1 cellular context compared by ENCODE assay signal in the genomic region with DNA sequence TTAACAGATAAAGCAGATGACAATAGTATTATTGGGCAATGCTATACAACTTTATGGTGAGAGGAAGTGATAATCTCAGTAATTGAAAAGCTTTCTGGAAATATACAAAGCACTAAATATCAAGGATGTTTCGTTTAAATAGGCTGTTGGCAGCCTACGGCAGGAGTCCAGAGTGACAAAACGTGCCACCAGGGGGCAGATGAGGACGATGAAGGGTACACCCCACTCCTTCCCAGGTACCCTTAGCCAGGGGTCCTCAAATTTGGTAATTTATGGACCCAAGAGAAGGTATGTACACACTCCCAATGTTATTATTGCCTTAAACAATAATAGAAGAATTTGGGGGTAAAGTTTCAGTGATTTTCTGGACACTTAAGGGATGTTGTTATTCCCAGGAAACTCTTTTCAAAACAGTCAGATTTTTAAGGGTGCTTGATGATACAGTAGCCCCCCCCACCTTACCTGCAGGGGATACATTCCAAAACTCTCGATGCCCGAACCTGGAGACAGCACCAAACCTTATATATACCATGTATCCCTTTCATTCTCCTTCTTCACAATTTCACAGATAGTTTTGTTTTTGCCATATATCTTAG.
TF ChIP-seq lines count a peak whose summit lies in the region.

No MANE protein-coding gene starts in this region.

TF ChIP-seq in GM23338, 12 proteins besides CTCF, POLR2A, EP300 and RAD21 (continued from another document):
- TF ChIP-seq, protein P1, sequence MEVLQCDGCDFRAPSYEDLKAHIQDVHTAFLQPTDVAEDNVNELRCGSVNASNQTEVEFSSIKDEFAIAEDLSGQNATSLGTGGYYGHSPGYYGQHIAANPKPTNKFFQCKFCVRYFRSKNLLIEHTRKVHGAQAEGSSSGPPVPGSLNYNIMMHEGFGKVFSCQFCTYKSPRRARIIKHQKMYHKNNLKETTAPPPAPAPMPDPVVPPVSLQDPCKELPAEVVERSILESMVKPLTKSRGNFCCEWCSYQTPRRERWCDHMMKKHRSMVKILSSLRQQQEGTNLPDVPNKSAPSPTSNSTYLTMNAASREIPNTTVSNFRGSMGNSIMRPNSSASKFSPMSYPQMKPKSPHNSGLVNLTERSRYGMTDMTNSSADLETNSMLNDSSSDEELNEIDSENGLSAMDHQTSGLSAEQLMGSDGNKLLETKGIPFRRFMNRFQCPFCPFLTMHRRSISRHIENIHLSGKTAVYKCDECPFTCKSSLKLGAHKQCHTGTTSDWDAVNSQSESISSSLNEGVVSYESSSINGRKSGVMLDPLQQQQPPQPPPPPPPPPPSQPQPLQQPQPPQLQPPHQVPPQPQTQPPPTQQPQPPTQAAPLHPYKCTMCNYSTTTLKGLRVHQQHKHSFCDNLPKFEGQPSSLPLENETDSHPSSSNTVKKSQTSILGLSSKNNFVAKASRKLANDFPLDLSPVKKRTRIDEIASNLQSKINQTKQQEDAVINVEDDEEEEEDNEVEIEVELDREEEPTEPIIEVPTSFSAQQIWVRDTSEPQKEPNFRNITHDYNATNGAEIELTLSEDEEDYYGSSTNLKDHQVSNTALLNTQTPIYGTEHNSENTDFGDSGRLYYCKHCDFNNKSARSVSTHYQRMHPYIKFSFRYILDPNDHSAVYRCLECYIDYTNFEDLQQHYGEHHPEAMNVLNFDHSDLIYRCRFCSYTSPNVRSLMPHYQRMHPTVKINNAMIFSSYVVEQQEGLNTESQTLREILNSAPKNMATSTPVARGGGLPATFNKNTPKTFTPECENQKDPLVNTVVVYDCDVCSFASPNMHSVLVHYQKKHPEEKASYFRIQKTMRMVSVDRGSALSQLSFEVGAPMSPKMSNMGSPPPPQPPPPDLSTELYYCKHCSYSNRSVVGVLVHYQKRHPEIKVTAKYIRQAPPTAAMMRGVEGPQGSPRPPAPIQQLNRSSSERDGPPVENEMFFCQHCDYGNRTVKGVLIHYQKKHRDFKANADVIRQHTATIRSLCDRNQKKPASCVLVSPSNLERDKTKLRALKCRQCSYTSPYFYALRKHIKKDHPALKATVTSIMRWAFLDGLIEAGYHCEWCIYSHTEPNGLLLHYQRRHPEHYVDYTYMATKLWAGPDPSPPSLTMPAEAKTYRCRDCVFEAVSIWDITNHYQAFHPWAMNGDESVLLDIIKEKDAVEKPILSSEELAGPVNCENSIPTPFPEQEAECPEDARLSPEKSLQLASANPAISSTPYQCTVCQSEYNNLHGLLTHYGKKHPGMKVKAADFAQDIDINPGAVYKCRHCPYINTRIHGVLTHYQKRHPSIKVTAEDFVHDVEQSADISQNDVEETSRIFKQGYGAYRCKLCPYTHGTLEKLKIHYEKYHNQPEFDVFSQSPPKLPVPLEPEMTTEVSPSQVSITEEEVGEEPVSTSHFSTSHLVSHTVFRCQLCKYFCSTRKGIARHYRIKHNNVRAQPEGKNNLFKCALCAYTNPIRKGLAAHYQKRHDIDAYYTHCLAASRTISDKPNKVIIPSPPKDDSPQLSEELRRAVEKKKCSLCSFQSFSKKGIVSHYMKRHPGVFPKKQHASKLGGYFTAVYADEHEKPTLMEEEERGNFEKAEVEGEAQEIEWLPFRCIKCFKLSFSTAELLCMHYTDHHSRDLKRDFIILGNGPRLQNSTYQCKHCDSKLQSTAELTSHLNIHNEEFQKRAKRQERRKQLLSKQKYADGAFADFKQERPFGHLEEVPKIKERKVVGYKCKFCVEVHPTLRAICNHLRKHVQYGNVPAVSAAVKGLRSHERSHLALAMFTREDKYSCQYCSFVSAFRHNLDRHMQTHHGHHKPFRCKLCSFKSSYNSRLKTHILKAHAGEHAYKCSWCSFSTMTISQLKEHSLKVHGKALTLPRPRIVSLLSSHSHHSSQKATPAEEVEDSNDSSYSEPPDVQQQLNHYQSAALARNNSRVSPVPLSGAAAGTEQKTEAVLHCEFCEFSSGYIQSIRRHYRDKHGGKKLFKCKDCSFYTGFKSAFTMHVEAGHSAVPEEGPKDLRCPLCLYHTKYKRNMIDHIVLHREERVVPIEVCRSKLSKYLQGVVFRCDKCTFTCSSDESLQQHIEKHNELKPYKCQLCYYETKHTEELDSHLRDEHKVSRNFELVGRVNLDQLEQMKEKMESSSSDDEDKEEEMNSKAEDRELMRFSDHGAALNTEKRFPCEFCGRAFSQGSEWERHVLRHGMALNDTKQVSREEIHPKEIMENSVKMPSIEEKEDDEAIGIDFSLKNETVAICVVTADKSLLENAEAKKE (CRISPR knock-in tag; IDR thresholded peaks at IDR 0.05) = no peak
- TF ChIP-seq POLR2AphosphoS5 (IDR thresholded peaks at IDR 0.05; ENCODE audit: low read depth) (no peak), JUNB (IDR thresholded peaks at IDR 0.05; ENCODE audit: unreplicated experiment) (no peak), NANOG (IDR thresholded peaks at IDR 0.05; ENCODE audit: borderline replicate concordance) (no peak), EZH2phosphoT487 (IDR thresholded peaks at IDR 0.05; ENCODE audit: unreplicated experiment) (no peak), ZNF114 (CRISPR knock-in tag; IDR thresholded peaks at IDR 0.05) (no peak), CREB1 (CRISPR knock-in tag; IDR thresholded peaks at IDR 0.05; ENCODE audit: low read depth) (no peak)
- TF ChIP-seq, protein P2, sequence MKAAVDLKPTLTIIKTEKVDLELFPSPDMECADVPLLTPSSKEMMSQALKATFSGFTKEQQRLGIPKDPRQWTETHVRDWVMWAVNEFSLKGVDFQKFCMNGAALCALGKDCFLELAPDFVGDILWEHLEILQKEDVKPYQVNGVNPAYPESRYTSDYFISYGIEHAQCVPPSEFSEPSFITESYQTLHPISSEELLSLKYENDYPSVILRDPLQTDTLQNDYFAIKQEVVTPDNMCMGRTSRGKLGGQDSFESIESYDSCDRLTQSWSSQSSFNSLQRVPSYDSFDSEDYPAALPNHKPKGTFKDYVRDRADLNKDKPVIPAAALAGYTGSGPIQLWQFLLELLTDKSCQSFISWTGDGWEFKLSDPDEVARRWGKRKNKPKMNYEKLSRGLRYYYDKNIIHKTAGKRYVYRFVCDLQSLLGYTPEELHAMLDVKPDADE (IDR thresholded peaks at IDR 0.05) = no peak
- TF ChIP-seq, protein P3, sequence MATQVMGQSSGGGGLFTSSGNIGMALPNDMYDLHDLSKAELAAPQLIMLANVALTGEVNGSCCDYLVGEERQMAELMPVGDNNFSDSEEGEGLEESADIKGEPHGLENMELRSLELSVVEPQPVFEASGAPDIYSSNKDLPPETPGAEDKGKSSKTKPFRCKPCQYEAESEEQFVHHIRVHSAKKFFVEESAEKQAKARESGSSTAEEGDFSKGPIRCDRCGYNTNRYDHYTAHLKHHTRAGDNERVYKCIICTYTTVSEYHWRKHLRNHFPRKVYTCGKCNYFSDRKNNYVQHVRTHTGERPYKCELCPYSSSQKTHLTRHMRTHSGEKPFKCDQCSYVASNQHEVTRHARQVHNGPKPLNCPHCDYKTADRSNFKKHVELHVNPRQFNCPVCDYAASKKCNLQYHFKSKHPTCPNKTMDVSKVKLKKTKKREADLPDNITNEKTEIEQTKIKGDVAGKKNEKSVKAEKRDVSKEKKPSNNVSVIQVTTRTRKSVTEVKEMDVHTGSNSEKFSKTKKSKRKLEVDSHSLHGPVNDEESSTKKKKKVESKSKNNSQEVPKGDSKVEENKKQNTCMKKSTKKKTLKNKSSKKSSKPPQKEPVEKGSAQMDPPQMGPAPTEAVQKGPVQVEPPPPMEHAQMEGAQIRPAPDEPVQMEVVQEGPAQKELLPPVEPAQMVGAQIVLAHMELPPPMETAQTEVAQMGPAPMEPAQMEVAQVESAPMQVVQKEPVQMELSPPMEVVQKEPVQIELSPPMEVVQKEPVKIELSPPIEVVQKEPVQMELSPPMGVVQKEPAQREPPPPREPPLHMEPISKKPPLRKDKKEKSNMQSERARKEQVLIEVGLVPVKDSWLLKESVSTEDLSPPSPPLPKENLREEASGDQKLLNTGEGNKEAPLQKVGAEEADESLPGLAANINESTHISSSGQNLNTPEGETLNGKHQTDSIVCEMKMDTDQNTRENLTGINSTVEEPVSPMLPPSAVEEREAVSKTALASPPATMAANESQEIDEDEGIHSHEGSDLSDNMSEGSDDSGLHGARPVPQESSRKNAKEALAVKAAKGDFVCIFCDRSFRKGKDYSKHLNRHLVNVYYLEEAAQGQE (IDR thresholded peaks at IDR 0.05; ENCODE audit: unreplicated experiment) = no peak
